In genomic region chr12:57885207-57885606, GRCh38 we compare ENCODE assay signal across 24 cellular contexts. TPM values are rescaled to one million over a fixed set of nuclear protein-coding genes. Genes with fewer than 3 reads are reported as not detected.
DNase-seq lines count a peak whose midpoint lies in the region; ATAC-seq, FAIRE-seq and TF ChIP-seq lines count a peak whose summit lies in the region.
"Had no signal": no experiment of that assay in that cellular context is flagged by ENCODE, and none has a peak within 500 bp of the region (broad histone marks: within the 10 kb centered on the region; RNA-seq: fewer than 3 reads in every experiment).

No MANE protein-coding gene starts in this region.

- no peak for TF ChIP-seq EP300 in K562 (IDR thresholded peaks at IDR 0.05; ENCODE audit: low read length)

- H3K27me3 ChIP-seq in ascending aorta, result no peaks in the 10 kb centered on the region
- H3K27me3 ChIP-seq in K562 (ENCODE audit: control insufficient read depth in 2 of 2, insufficient read depth in 2 of 2, low read length in 2 of 2), result no peaks in the 10 kb centered on the region
- no peaks in the 10 kb centered on the region for H3K27me3 ChIP-seq in thoracic aorta (replicated peaks; ENCODE audit: insufficient read depth)
- H3K27me3 ChIP-seq: BLaER1 treated with 17β-estradiol and CSF1 and Interleukin-3, amounts not matched to agents 10 nM and 100 nM had no signal

- no TSS peak for BruUV-seq in K562 (replicated peaks; lab: Mats Ljungman, UMichigan)

- ATAC-seq in K562 (no peak), thoracic aorta (ENCODE audit: insufficient number of reproducible peaks, low FRiP score, low read depth) (no peak), GM21529 (IDR thresholded peaks at IDR 0.05; ENCODE audit: unreplicated experiment) (no peak)
- ATAC-seq in activated T-cell treated with anti-CD3 and anti-CD28 coated beads, Interleukin-2, amount 50 U/mL, for 72 hours (replicated peaks in 1 of 2), result no peak
- ATAC-seq: A549; CD8-positive, alpha-beta T cell had no signal

- H3K9ac ChIP-seq in K562 (ENCODE audit: insufficient read depth in 1 of 2, low read depth in 2 of 2, low read length in 2 of 2), result no peak overlapping the region
- H3K9ac ChIP-seq: BLaER1 treated with 17β-estradiol and CSF1 and Interleukin-3, amounts not matched to agents 10 nM and 100 nM had no signal

- POLR2A ChIA-PET in K562 (lab: Yijun Ruan, JAX), result no interaction called here

- H3K4me1 ChIP-seq in ascending aorta (peaks cover 28 to 39% of the 10 kb centered on the region in 2 donors), K562 (replicated peaks in 1 of 2; ENCODE audit: control insufficient read depth in 2 of 2, insufficient read depth in 2 of 2, low read length in 2 of 2) (peaks cover 10 to 13% of the 10 kb centered on the region in 2 experiments; a peak in 4 of 5 replicates), thoracic aorta (ENCODE audit: control insufficient read depth in 1 of 2, low read depth in 2 of 2) (peaks cover 26 to 45% of the 10 kb centered on the region in 2 donors)

- peaks cover 13% of the 10 kb centered on the region for H3K4me1 Mint-ChIP-seq in activated T-cell treated with anti-CD3 and anti-CD28 coated beads, Interleukin-2, amount 50 U/mL, for 72 hours (ENCODE audit: low read depth)
- H3K4me1 Mint-ChIP-seq: B cell had no signal

- no peak overlapping the region for H3K27ac Mint-ChIP-seq in activated T-cell treated with anti-CD3 and anti-CD28 coated beads, Interleukin-2, amount 50 U/mL, for 72 hours
- H3K27ac Mint-ChIP-seq: B cell; CD4-positive, alpha-beta T cell; CD8-positive, alpha-beta T cell had no signal

- no peaks in the 10 kb centered on the region for H3K27me3 Mint-ChIP-seq in activated T-cell treated with anti-CD3 and anti-CD28 coated beads, Interleukin-2, amount 50 U/mL, for 72 hours (ENCODE audit: low read depth)
- H3K27me3 Mint-ChIP-seq: B cell; CD4-positive, alpha-beta T cell had no signal

- intact Hi-C loops in ascending aorta (cut with DNase I) (loop anchor here (5.0 kb wide), 1 partner anchor 133 kb away; the partner anchor contains the start of gene CDK4), K562 (cut with micrococcal nuclease) (no loop called here)

- H3K4me3 ChIP-seq in ascending aorta (no peak overlapping the region), K562 (no peak overlapping the region), thoracic aorta (no peak overlapping the region)
- H3K4me3 ChIP-seq: A549; BLaER1 treated with 17β-estradiol and CSF1 and Interleukin-3, amounts not matched to agents 10 nM and 100 nM had no signal

- H4K20me1 ChIP-seq in K562 (replicated peaks; ENCODE audit: control insufficient read depth, insufficient read depth, low read length), result no peaks in the 10 kb centered on the region
- H4K20me1 ChIP-seq: BLaER1 treated with 17β-estradiol and CSF1 and Interleukin-3, amounts not matched to agents 10 nM and 100 nM had no signal

- H3K9me3 Mint-ChIP-seq in activated T-cell treated with anti-CD3 and anti-CD28 coated beads, Interleukin-2, amount 50 U/mL, for 72 hours, result peaks cover 0 to 5% of the 10 kb centered on the region in 2 donors

- FAIRE-seq in K562 (lab: Jason Lieb, UNC), result no peak
- FAIRE-seq: A549, G401.6, GM12892, GM18507 had no signal

- DNase-seq in DMS53 (lab: John Stamatoyannopoulos, UW) (peak; percentile 16), DMS53 treated with DMSO at 0.1 percent for 48 hours (lab: John Stamatoyannopoulos, UW; ENCODE audit: unreplicated experiment) (no peak), ascending aorta (ENCODE audit: low spot score in 2 of 2) (no peak), K562 (ENCODE audit: extremely low read depth in 1 of 4, low spot score in 3 of 4) (no peak), thoracic aorta (ENCODE audit: low spot score) (no peak), COLO668 (lab: John Stamatoyannopoulos, UW; ENCODE audit: unreplicated experiment) (no peak)
- no peak for DNase-seq in activated T-cell treated with anti-CD3 and anti-CD28 coated beads, Interleukin-2, amount 50 U/mL, for 72 hours
- DNase-seq: AML-193; CD4-positive, alpha-beta T cell; CD8-positive, alpha-beta T cell; COR-L47; DMS 273 treated with DMSO at 0.1 percent for 48 hours; DMS153; DMS79 treated with DMSO at 0.1 percent for 48 hours; GF-D8 had no signal

- H3K9me3 ChIP-seq in ascending aorta (peaks cover 0 to 3% of the 10 kb centered on the region in 2 donors), K562 (replicated peaks; ENCODE audit: control insufficient read depth, insufficient read depth, low read depth, low read length) (no peaks in the 10 kb centered on the region), thoracic aorta (no peaks in the 10 kb centered on the region)

- CTCF ChIA-PET in K562 (lab: Yijun Ruan, JAX; ENCODE audit: low intra/inter-chr PET ratio), result no interaction called here

- TF ChIP-seq POLR2A in K562 (conservative IDR thresholded peaks at IDR 0.05), result no peak

- no peak for TF ChIP-seq RAD21 in K562 (CRISPR knock-in tag; conservative IDR thresholded peaks at IDR 0.05 in 1 of 2, IDR thresholded peaks at IDR 0.05 in 1 of 2)

- H3K4me3 Mint-ChIP-seq in activated T-cell treated with anti-CD3 and anti-CD28 coated beads, Interleukin-2, amount 50 U/mL, for 72 hours, result no peak overlapping the region
- H3K4me3 Mint-ChIP-seq: B cell; CD4-positive, alpha-beta T cell; CD8-positive, alpha-beta T cell had no signal

- no peak overlapping the region for H3K4me2 ChIP-seq in K562 (ENCODE audit: insufficient read depth, low read length)
- H3K4me2 ChIP-seq: A549; BLaER1 treated with 17β-estradiol and CSF1 and Interleukin-3, amounts not matched to agents 10 nM and 100 nM had no signal

- in situ Hi-C loops in K562 (cut with MboI), result no loop called here

- no peaks in the 10 kb centered on the region for H3K79me2 ChIP-seq in K562 (ENCODE audit: control insufficient read depth, insufficient read depth, low read length)

- no peaks in the 10 kb centered on the region for H3K9me1 ChIP-seq in K562 (ENCODE audit: control insufficient read depth, insufficient read depth, low read length)

- H3K27ac ChIP-seq in ascending aorta (peak overlapping the region; percentile 53 to 99), K562 (ENCODE audit: extremely low read depth, low read depth, low read length) (no peak overlapping the region), thoracic aorta (peak overlapping the region; percentile 41 to 98)
- H3K27ac ChIP-seq: 22Rv1; A549; BLaER1 treated with 17β-estradiol and CSF1 and Interleukin-3, amounts not matched to agents 10 nM and 100 nM; C4-2B had no signal

- no peak overlapping the region for H2AFZ ChIP-seq in K562 (ENCODE audit: low read depth, low read length)

- H3K36me3 ChIP-seq in ascending aorta (no peaks in the 10 kb centered on the region), K562 (ENCODE audit: control insufficient read depth, insufficient read depth, low read length) (no peaks in the 10 kb centered on the region), thoracic aorta (no peaks in the 10 kb centered on the region)
- H3K36me3 ChIP-seq: BLaER1 treated with 17β-estradiol and CSF1 and Interleukin-3, amounts not matched to agents 10 nM and 100 nM had no signal

- peaks cover 3% of the 10 kb centered on the region in 2 donors for H3K36me3 Mint-ChIP-seq in activated T-cell treated with anti-CD3 and anti-CD28 coated beads, Interleukin-2, amount 50 U/mL, for 72 hours (ENCODE audit: insufficient read depth in 2 of 2)

- TF ChIP-seq CTCF in ascending aorta (IDR thresholded peaks at IDR 0.05) (no peak), K562 (IDR thresholded peaks at IDR 0.05 in 2 of 3, conservative IDR thresholded peaks at IDR 0.05 in 1 of 3; ENCODE audit: insufficient read depth in 2 of 3, low read depth in 1 of 3, low read length in 3 of 3) (no peak), thoracic aorta (IDR thresholded peaks at IDR 0.05) (no peak)

- WGBS in K562 (ENCODE audit: insufficient coverage, low coverage, missing lambda C conversion rate), result 78% methylated on average over 6 of the region's 6 CpGs

RNA-seq across cellular contexts. Expression of gene CTDSP2, which starts 38.7 kb away (rescaled TPM):
- total RNA-seq in ascending aorta, result 129 TPM
- 89.2 and 157 TPM in 2 replicates for total RNA-seq in K562 (2011; cell fraction: chromatin; rRNA removed; ENCODE audit: low replicate concordance)
- total RNA-seq in K562 (2011; cell fraction: nucleolus; rRNA removed), result 72.6 and 88.1 TPM in 2 replicates
- total RNA-seq in K562 (2011; cell fraction: nucleoplasm; rRNA removed), result 93.3 and 110 TPM in 2 replicates
- 42.0 and 60.5 TPM in 2 replicates for total RNA-seq in K562 (2014; rRNA removed)
- 46.6 and 47.7 TPM in 2 replicates for total RNA-seq in K562 (2014; rRNA removed; fragmentation: Illumina TruSeq; extraction: Trizol)
- 39.8 and 40.2 TPM in 2 replicates for total RNA-seq in K562 (2015; rRNA removed; fragmentation: Illumina TruSeq; extraction: Trizol)
- 93.7 and 108 TPM in 2 replicates for total RNA-seq in K562 (2021)
- polyA plus RNA-seq in K562 (2011; rRNA removed), result 87.2 and 94.7 TPM in 2 replicates
- polyA plus RNA-seq in K562 (2011; cell fraction: cytosol; rRNA removed), result 115 and 117 TPM in 2 replicates
- polyA plus RNA-seq in K562 (2011; cell fraction: nucleus; rRNA removed), result 128 and 133 TPM in 2 replicates
- 83.4 and 116 TPM in 2 replicates for polyA plus RNA-seq in K562 (2012)
- 86.4 and 89.3 TPM in 2 replicates for polyA plus RNA-seq in K562 (2014; fragmentation: Illumina TruSeq; extraction: Trizol)
- polyA plus RNA-seq in K562 (2014; fragmentation: Nextera tagmentation; extraction: Ambion mirVana), result 10 to 100 TPM; 20.4 to 24.1 TPM
- polyA plus RNA-seq in K562 (2014; rRNA removed), result 62.5 and 64.5 TPM in 2 replicates
- 102 and 145 TPM in 2 replicates for polyA minus RNA-seq in K562 (2011; rRNA and poly(A)+ RNA removed)
- polyA minus RNA-seq in K562 (2011; cell fraction: cytosol; rRNA and poly(A)+ RNA removed), result 85.8 and 88.5 TPM in 2 replicates
- 40.9 and 69.2 TPM in 2 replicates for polyA minus RNA-seq in K562 (2011; cell fraction: nucleus; rRNA and poly(A)+ RNA removed)
- 100 to 1,000 TPM; 170 to 222 TPM for total RNA-seq in thoracic aorta
- total RNA-seq in activated T-cell treated with anti-CD3 and anti-CD28 coated beads, Interleukin-2, amount 50 U/mL, for 72 hours, result 100 to 1,000 TPM; 108 to 109 TPM

RNA-seq across cellular contexts. Expression of gene ATP23, which starts 56.2 kb away (rescaled TPM):
- total RNA-seq in ascending aorta (not detected), K562 (2014; rRNA removed) (21.3 and 32.6 TPM in 2 replicates), K562 (2014; rRNA removed; fragmentation: Illumina TruSeq; extraction: Trizol) (28.5 and 32.8 TPM in 2 replicates), K562 (2015; rRNA removed; fragmentation: Illumina TruSeq; extraction: Trizol) (33.6 and 33.9 TPM in 2 replicates), K562 (2021) (20.8 and 21.4 TPM in 2 replicates), thoracic aorta (1 to 10 TPM; 4.4 to 7.4 TPM)
- 4.7 and 8.2 TPM in 2 replicates for total RNA-seq in K562 (2011; cell fraction: chromatin; rRNA removed; ENCODE audit: low replicate concordance)
- 3.4 and 5.2 TPM in 2 replicates for total RNA-seq in K562 (2011; cell fraction: nucleolus; rRNA removed)
- total RNA-seq in K562 (2011; cell fraction: nucleoplasm; rRNA removed), result 5.9 and 8.9 TPM in 2 replicates
- polyA plus RNA-seq in K562 (2011; rRNA removed) (38.5 and 53.7 TPM in 2 replicates), K562 (2014; fragmentation: Illumina TruSeq; extraction: Trizol) (35.2 and 37.0 TPM in 2 replicates), K562 (2014; fragmentation: Nextera tagmentation; extraction: Ambion mirVana) (10 to 100 TPM in 1 of 2 experiments, 1 to 10 TPM in 1; 8.3 to 12.4 TPM), K562 (2014; rRNA removed) (31.9 and 32.8 TPM in 2 replicates)
- polyA plus RNA-seq in K562 (2011; cell fraction: cytosol; rRNA removed), result 25.6 and 40.5 TPM in 2 replicates
- polyA plus RNA-seq in K562 (2011; cell fraction: nucleus; rRNA removed), result 21.0 and 23.6 TPM in 2 replicates
- 19.0 and 20.4 TPM in 2 replicates for polyA plus RNA-seq in K562 (2012)
- 12.0 and 19.2 TPM in 2 replicates for polyA minus RNA-seq in K562 (2011; rRNA and poly(A)+ RNA removed)
- 3.4 and 18.2 TPM in 2 replicates for polyA minus RNA-seq in K562 (2011; cell fraction: cytosol; rRNA and poly(A)+ RNA removed)
- 6.5 and 7.6 TPM in 2 replicates for polyA minus RNA-seq in K562 (2011; cell fraction: nucleus; rRNA and poly(A)+ RNA removed)
- total RNA-seq in activated T-cell treated with anti-CD3 and anti-CD28 coated beads, Interleukin-2, amount 50 U/mL, for 72 hours, result 10 to 100 TPM; 23.5 to 26.3 TPM
